In the genomic region with DNA sequence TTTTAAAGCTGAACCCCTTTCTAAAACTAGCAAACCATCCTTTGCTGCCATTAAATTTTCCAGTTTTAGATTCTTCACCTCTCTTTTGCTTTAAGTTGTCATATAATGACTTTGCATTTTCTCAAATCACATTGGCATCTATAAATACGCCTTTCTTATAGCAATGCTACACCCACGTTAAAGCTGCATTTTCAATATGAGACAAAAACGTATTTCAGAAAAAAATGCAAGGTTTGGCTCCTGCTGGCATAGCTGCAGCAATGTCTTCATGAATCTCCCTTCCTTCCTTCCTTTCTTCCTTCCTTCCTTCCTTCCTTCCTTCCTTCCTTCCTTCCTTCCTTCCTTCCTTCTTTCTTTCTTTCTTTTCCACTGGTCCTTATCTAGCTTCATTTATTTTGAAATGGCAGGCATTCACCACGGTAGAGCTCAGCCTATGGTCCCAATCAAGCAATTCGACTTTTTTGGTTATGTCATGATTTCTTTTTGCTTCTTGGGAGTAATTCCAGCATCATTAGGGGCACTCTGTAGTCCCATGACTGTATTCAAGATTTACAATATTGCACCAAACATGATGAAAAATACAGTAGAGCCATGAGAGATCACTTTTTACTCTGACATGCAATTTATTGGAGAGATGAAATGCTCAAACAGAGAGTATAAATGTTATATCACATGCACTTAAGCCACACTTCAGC, we compare ENCODE assay signal across 40 cellular contexts. TPM values are rescaled to one million over a fixed set of nuclear protein-coding genes. Genes with fewer than 3 reads are reported as not detected.
"Had no signal": no experiment of that assay in that cellular context is flagged by ENCODE, and none has a peak within 500 bp of the region (broad histone marks: within the 10 kb centered on the region; RNA-seq: fewer than 3 reads in every experiment).

No MANE protein-coding gene starts in this region.

- H3K27me3 ChIP-seq: ascending aorta, body of pancreas, brain microvascular endothelial cell, breast epithelium, cardiac muscle cell had no signal

- FAIRE-seq: astrocyte had no signal

- H3K4me3 ChIP-seq: adrenal gland, ascending aorta, body of pancreas, breast epithelium, cardiac muscle cell had no signal

- H3K27ac ChIP-seq: adrenal gland, ascending aorta, body of pancreas, brain microvascular endothelial cell, breast epithelium, cardiac muscle cell had no signal

- DNase-seq: activated effector memory CD4-positive, alpha-beta T cell treated with anti-CD3 and anti-CD28 coated beads, Interleukin-2, amount 50 U/mL, for 16 hours; activated effector memory CD4-positive, alpha-beta T cell treated with Interleukin-2 at 50 U/mL for 16 hours; activated gamma-delta T cell; activated gamma-delta T cell treated with Interleukin-2 at 50 U/mL for 16 hours; activated naive CD4-positive, alpha-beta T cell; activated naive CD4-positive, alpha-beta T cell treated with anti-CD3 and anti-CD28 coated beads for 36 hours; activated naive CD4-positive, alpha-beta T cell treated with anti-CD3 and anti-CD28 coated beads, Interleukin-2, amount 10 ng/mL, durations not matched to agents 7 days and 5 days; activated naive CD4-positive, alpha-beta T cell treated with anti-CD3 and anti-CD28 coated beads, Interleukin-2, amount 50 U/mL, for 16 hours; activated naive CD4-positive, alpha-beta T cell treated with Interleukin-2 at 50 U/mL for 16 hours; activated naive CD8-positive, alpha-beta T cell treated with anti-CD3 and anti-CD28 coated beads for 36 hours; activated naive CD8-positive, alpha-beta T cell treated with anti-CD3 and anti-CD28 coated beads, Interleukin-2, amount 10 ng/mL, durations not matched to agents 7 days and 5 days; activated naive CD8-positive, alpha-beta T cell treated with anti-CD3 and anti-CD28 coated beads, Interleukin-2, amount 50 U/mL, for 24 hours; activated T-cell treated with anti-CD3 and anti-CD28 coated beads, Interleukin-2, amount 50 U/mL, for 1 hour; activated T-cell treated with anti-CD3 and anti-CD28 coated beads, Interleukin-2, amount 50 U/mL, for 24 hours; activated T-cell treated with anti-CD3 and anti-CD28 coated beads, Interleukin-2, amount 50 U/mL, for 4 hours; activated T-cell treated with anti-CD3 and anti-CD28 coated beads, Interleukin-2, amount 50 U/mL, for 48 hours; activated T-cell treated with anti-CD3 and anti-CD28 coated beads, Interleukin-2, amount 50 U/mL, for 72 hours; adrenal gland; amniotic stem cell; amygdala; anterior cingulate cortex; aorta; body of pancreas; brain microvascular endothelial cell; caudate nucleus; central memory CD4-positive, alpha-beta T cell; cerebellar nuclear complex had no signal

- H3K4me1 ChIP-seq: adrenal gland, ascending aorta, body of pancreas, breast epithelium had no signal

- H3K9me3 ChIP-seq: adrenal gland, body of pancreas had no signal

- H3K36me3 ChIP-seq: adrenal gland, ascending aorta, brain microvascular endothelial cell, breast epithelium, cardiac muscle cell had no signal

- ATAC-seq: activated naive CD4-positive, alpha-beta T cell treated with anti-CD3 and anti-CD28 coated beads, Interleukin-2, amount 50 U/mL, for 72 hours; activated naive CD8-positive, alpha-beta T cell treated with anti-CD3 and anti-CD28 coated beads, Interleukin-2, amount 50 U/mL, for 24 hours; activated T-cell treated with anti-CD3 and anti-CD28 coated beads, Interleukin-2, amount 50 U/mL, for 4 hours; activated T-cell treated with anti-CD3 and anti-CD28 coated beads, Interleukin-2, amount 50 U/mL, for 72 hours; activated T-helper 17 cell treated with anti-CD3 and anti-CD28 coated beads, Interleukin-2, amount 50 U/mL, for 72 hours; body of pancreas had no signal

RNA-seq across cellular contexts. Expression of gene UGT1A10, which starts 8.8 kb away (rescaled TPM):
- total RNA-seq: activated naive CD4-positive, alpha-beta T cell treated with anti-CD3 and anti-CD28 coated beads for 36 hours; activated naive CD4-positive, alpha-beta T cell treated with anti-CD3 and anti-CD28 coated beads, Interleukin-2, amount 50 U/mL, for 72 hours; activated naive CD8-positive, alpha-beta T cell treated with anti-CD3 and anti-CD28 coated beads for 36 hours; activated naive CD8-positive, alpha-beta T cell treated with anti-CD3 and anti-CD28 coated beads, Interleukin-2, amount 10 ng/mL, durations not matched to agents 7 days and 5 days; activated T-cell treated with anti-CD3 and anti-CD28 coated beads, Interleukin-2, amount 50 U/mL, for 4 hours; activated T-cell treated with anti-CD3 and anti-CD28 coated beads, Interleukin-2, amount 50 U/mL, for 72 hours; activated T-helper 1 cell treated with anti-CD3 and anti-CD28 coated beads, Interleukin-12 subunit alpha, Interleukin-12 subunit beta, Interleukin-2, Interleukin-4 antibody, amounts not matched to agents 30 ng/mL and 10 ng/mL and 1 ng/mL, durations not matched to agents 14 hours and 24 hours and 36 hours; activated T-helper 2 cell treated with anti-CD3 and anti-CD28 coated beads, Interferon-gamma antibody, Interleukin-2, Interleukin-4, amounts not matched to agents 10 μg/mL and 5 μg/mL and 100 μg/mL, durations not matched to agents 14 hours and 24 hours and 36 hours; adrenal gland; aorta; ascending aorta; astrocyte; breast epithelium; bronchial epithelial cell; cardiac muscle cell; cardiac septum; cerebellum; chondrocyte had no signal
- polyA plus RNA-seq: adrenal gland, cardiac muscle cell had no signal

RNA-seq across cellular contexts. Expression of gene UGT1A8, which starts 10.0 kb away (rescaled TPM):
- total RNA-seq: activated naive CD4-positive, alpha-beta T cell treated with anti-CD3 and anti-CD28 coated beads for 36 hours; activated naive CD4-positive, alpha-beta T cell treated with anti-CD3 and anti-CD28 coated beads, Interleukin-2, amount 50 U/mL, for 72 hours; activated naive CD8-positive, alpha-beta T cell treated with anti-CD3 and anti-CD28 coated beads for 36 hours; activated naive CD8-positive, alpha-beta T cell treated with anti-CD3 and anti-CD28 coated beads, Interleukin-2, amount 10 ng/mL, durations not matched to agents 7 days and 5 days; activated T-cell treated with anti-CD3 and anti-CD28 coated beads, Interleukin-2, amount 50 U/mL, for 4 hours; activated T-cell treated with anti-CD3 and anti-CD28 coated beads, Interleukin-2, amount 50 U/mL, for 72 hours; activated T-helper 1 cell treated with anti-CD3 and anti-CD28 coated beads, Interleukin-12 subunit alpha, Interleukin-12 subunit beta, Interleukin-2, Interleukin-4 antibody, amounts not matched to agents 30 ng/mL and 10 ng/mL and 1 ng/mL, durations not matched to agents 14 hours and 24 hours and 36 hours; activated T-helper 2 cell treated with anti-CD3 and anti-CD28 coated beads, Interferon-gamma antibody, Interleukin-2, Interleukin-4, amounts not matched to agents 10 μg/mL and 5 μg/mL and 100 μg/mL, durations not matched to agents 14 hours and 24 hours and 36 hours; adrenal gland; aorta; ascending aorta; astrocyte; body of pancreas; breast epithelium; cardiac muscle cell; cardiac septum; cerebellum; chondrocyte had no signal
- polyA plus RNA-seq: adipose tissue, cardiac muscle cell had no signal

RNA-seq across cellular contexts. Expression of gene UGT1A9, which starts 44.2 kb away (rescaled TPM):
- total RNA-seq: activated naive CD4-positive, alpha-beta T cell treated with anti-CD3 and anti-CD28 coated beads for 36 hours; activated naive CD4-positive, alpha-beta T cell treated with anti-CD3 and anti-CD28 coated beads, Interleukin-2, amount 50 U/mL, for 72 hours; activated naive CD8-positive, alpha-beta T cell treated with anti-CD3 and anti-CD28 coated beads for 36 hours; activated naive CD8-positive, alpha-beta T cell treated with anti-CD3 and anti-CD28 coated beads, Interleukin-2, amount 10 ng/mL, durations not matched to agents 7 days and 5 days; activated T-cell treated with anti-CD3 and anti-CD28 coated beads, Interleukin-2, amount 50 U/mL, for 4 hours; activated T-cell treated with anti-CD3 and anti-CD28 coated beads, Interleukin-2, amount 50 U/mL, for 72 hours; activated T-helper 1 cell treated with anti-CD3 and anti-CD28 coated beads, Interleukin-12 subunit alpha, Interleukin-12 subunit beta, Interleukin-2, Interleukin-4 antibody, amounts not matched to agents 30 ng/mL and 10 ng/mL and 1 ng/mL, durations not matched to agents 14 hours and 24 hours and 36 hours; activated T-helper 2 cell treated with anti-CD3 and anti-CD28 coated beads, Interferon-gamma antibody, Interleukin-2, Interleukin-4, amounts not matched to agents 10 μg/mL and 5 μg/mL and 100 μg/mL, durations not matched to agents 14 hours and 24 hours and 36 hours; adrenal gland; aorta; ascending aorta; astrocyte; body of pancreas; breast epithelium; cardiac muscle cell; cardiac septum; cerebellum had no signal
- polyA plus RNA-seq: adipose tissue, adrenal gland, aorta, cardiac muscle cell had no signal

RNA-seq across cellular contexts. Expression of gene UGT1A7, which starts 54.2 kb away (rescaled TPM):
- total RNA-seq: activated naive CD4-positive, alpha-beta T cell treated with anti-CD3 and anti-CD28 coated beads for 36 hours; activated naive CD4-positive, alpha-beta T cell treated with anti-CD3 and anti-CD28 coated beads, Interleukin-2, amount 50 U/mL, for 72 hours; activated naive CD8-positive, alpha-beta T cell treated with anti-CD3 and anti-CD28 coated beads for 36 hours; activated naive CD8-positive, alpha-beta T cell treated with anti-CD3 and anti-CD28 coated beads, Interleukin-2, amount 10 ng/mL, durations not matched to agents 7 days and 5 days; activated T-cell treated with anti-CD3 and anti-CD28 coated beads, Interleukin-2, amount 50 U/mL, for 72 hours; activated T-helper 1 cell treated with anti-CD3 and anti-CD28 coated beads, Interleukin-12 subunit alpha, Interleukin-12 subunit beta, Interleukin-2, Interleukin-4 antibody, amounts not matched to agents 30 ng/mL and 10 ng/mL and 1 ng/mL, durations not matched to agents 14 hours and 24 hours and 36 hours; activated T-helper 17 cell treated with anti-CD3 and anti-CD28 coated beads, Interleukin-2, amount 50 U/mL, for 72 hours; activated T-helper 2 cell treated with anti-CD3 and anti-CD28 coated beads, Interferon-gamma antibody, Interleukin-2, Interleukin-4, amounts not matched to agents 10 μg/mL and 5 μg/mL and 100 μg/mL, durations not matched to agents 14 hours and 24 hours and 36 hours; aorta; ascending aorta; astrocyte; body of pancreas; breast epithelium; cardiac muscle cell; cardiac septum; cerebellum had no signal
- polyA plus RNA-seq: adipose tissue, cardiac muscle cell had no signal
